19 cellular contexts compared by ENCODE assay signal in genomic region chr3:11915621-11916417, GRCh38.
A peak's percentile ranks its signal among the peaks of the same experiment; 100 is the strongest.
DNase-seq lines count a peak whose midpoint lies in the region; ATAC-seq and TF ChIP-seq lines count a peak whose summit lies in the region.
"Had no signal": no experiment of that assay in that cellular context is flagged by ENCODE, and none has a peak within 500 bp of the region (broad histone marks: within the 10 kb centered on the region; RNA-seq: fewer than 3 reads in every experiment).

No MANE protein-coding gene starts in this region.

- H3K4me3 Mint-ChIP-seq in WTC11 = no peak overlapping the region
- H3K4me3 Mint-ChIP-seq in T-helper 17 cell = no peak overlapping the region

- intact Hi-C loops in stomach (cut with DNase I; ENCODE audit: low total_unique reads) = no loop called here

- TF ChIP-seq EP300 in stomach (IDR thresholded peaks at IDR 0.05) = no peak
- TF ChIP-seq EP300 in gastroesophageal sphincter (IDR thresholded peaks at IDR 0.05) = no peak

- no peaks in the 10 kb centered on the region; the same call in 1 of the 2 replicates for H3K27me3 Mint-ChIP-seq in WTC11 (ENCODE audit: low read depth)
- no peaks in the 10 kb centered on the region for H3K27me3 Mint-ChIP-seq in T-helper 17 cell

- CTCF ChIA-PET in WTC11 (lab: Charles Lee) = interaction anchor here (0.8 kb wide), 1 partner anchor 28 kb away, joined by 3 read pairs; no protein-coding TSS in a partner anchor

- no peak for TF ChIP-seq CTCF in WTC11 (IDR thresholded peaks at IDR 0.05)
- TF ChIP-seq CTCF in stomach (IDR thresholded peaks at IDR 0.05) = no peak
- no peak for TF ChIP-seq CTCF in gastroesophageal sphincter (IDR thresholded peaks at IDR 0.05)

- H3K9me3 ChIP-seq in stomach (no peaks in the 10 kb centered on the region), gastroesophageal sphincter (no peaks in the 10 kb centered on the region), T-helper 17 cell (ENCODE audit: control insufficient read depth, low read length, poor library complexity, severe bottlenecking) (no peaks in the 10 kb centered on the region)
- H3K9me3 ChIP-seq: MG63, Peyer's patch had no signal

- H3K4me3 ChIP-seq in stomach = no peak overlapping the region
- H3K4me3 ChIP-seq in gastroesophageal sphincter = no peak overlapping the region
- H3K4me3 ChIP-seq: MG63, Peyer's patch had no signal

- WGBS in stomach, 5 donors = 66 to 72% (median 71%) methylated on average over 10 to 11 of the region's 11 CpGs
- WGBS in gastroesophageal sphincter (ENCODE audit: low coverage in 1 of 2), 2 donors = 0 to 33% methylated on average over 1 of the region's 11 CpGs

- H3K36me3 Mint-ChIP-seq in WTC11 (peaks cover 10% of the 10 kb centered on the region), T-helper 17 cell (ENCODE audit: low read depth) (no peaks in the 10 kb centered on the region)

- no peak overlapping the region for H3K27ac Mint-ChIP-seq in WTC11
- H3K27ac Mint-ChIP-seq in T-helper 17 cell = no peak overlapping the region

- H3K27me3 ChIP-seq in stomach = no peaks in the 10 kb centered on the region
- peaks cover 3% of the 10 kb centered on the region for H3K27me3 ChIP-seq in gastroesophageal sphincter
- H3K27me3 ChIP-seq: MG63, Peyer's patch had no signal

- H3K9me3 Mint-ChIP-seq in WTC11 = peaks cover 14% of the 10 kb centered on the region

- peaks cover 0 to 5% (median 0%) of the 10 kb centered on the region in 4 donors for H3K4me1 ChIP-seq in stomach
- no peaks in the 10 kb centered on the region for H3K4me1 ChIP-seq in gastroesophageal sphincter
- H3K4me1 ChIP-seq: Peyer's patch had no signal

- TF ChIP-seq POLR2A in stomach (IDR thresholded peaks at IDR 0.05) = no peak
- TF ChIP-seq POLR2A in gastroesophageal sphincter (IDR thresholded peaks at IDR 0.05) = no peak

- H3K27ac ChIP-seq in stomach (no peak overlapping the region), gastroesophageal sphincter (no peak overlapping the region)
- H3K27ac ChIP-seq: C4-2B, KMS-11, Peyer's patch had no signal

- POLR2A ChIA-PET in WTC11 (lab: Charles Lee) = no interaction called here

- peak; percentile 41 for DNase-seq in activated CD8-positive, alpha-beta memory T cell treated with anti-CD3 and anti-CD28 coated beads for 24 hours
- no peak for DNase-seq in activated CD8-positive, alpha-beta memory T cell treated with anti-CD3 and anti-CD28 coated beads, Interleukin-2, amount 50 U/mL, for 4 hours
- DNase-seq in WTC11 (ENCODE audit: low spot score) (no peak), left lobe of liver (ENCODE audit: low spot score) (no peak), stomach (peak; percentile 25), T-helper 17 cell (no peak)
- DNase-seq: EL, MG63, NCI-H1105, NCI-H187 treated with DMSO at 0.1 percent for 48 hours, NCI-H2171 treated with DMSO at 0.1 percent for 48 hours, NCI-H510A, NCI-H82, SHP77 had no signal

- H3K36me3 ChIP-seq in stomach (no peaks in the 10 kb centered on the region), gastroesophageal sphincter (no peaks in the 10 kb centered on the region)
- H3K36me3 ChIP-seq: MG63, Peyer's patch had no signal

- peak; percentile 68 for ATAC-seq in WTC11
- ATAC-seq in left lobe of liver = peak; percentile 29
- ATAC-seq in gastroesophageal sphincter = no peak
- no peak for ATAC-seq in T-helper 17 cell
- ATAC-seq in HG02759 (IDR thresholded peaks at IDR 0.05; ENCODE audit: unreplicated experiment) = no peak

- peaks cover 16% of the 10 kb centered on the region for H3K4me1 Mint-ChIP-seq in WTC11
- peaks cover 27% of the 10 kb centered on the region for H3K4me1 Mint-ChIP-seq in T-helper 17 cell

TF ChIP-seq in WTC11, 78 proteins besides CTCF, POLR2A, EP300 and RAD21:
- no peak for TF ChIP-seq PRDM15 (CRISPR knock-in tag; IDR thresholded peaks at IDR 0.05)
- TF ChIP-seq, protein P1, sequence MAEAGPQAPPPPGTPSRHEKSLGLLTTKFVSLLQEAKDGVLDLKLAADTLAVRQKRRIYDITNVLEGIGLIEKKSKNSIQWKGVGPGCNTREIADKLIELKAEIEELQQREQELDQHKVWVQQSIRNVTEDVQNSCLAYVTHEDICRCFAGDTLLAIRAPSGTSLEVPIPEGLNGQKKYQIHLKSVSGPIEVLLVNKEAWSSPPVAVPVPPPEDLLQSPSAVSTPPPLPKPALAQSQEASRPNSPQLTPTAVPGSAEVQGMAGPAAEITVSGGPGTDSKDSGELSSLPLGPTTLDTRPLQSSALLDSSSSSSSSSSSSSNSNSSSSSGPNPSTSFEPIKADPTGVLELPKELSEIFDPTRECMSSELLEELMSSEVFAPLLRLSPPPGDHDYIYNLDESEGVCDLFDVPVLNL (CRISPR knock-in tag; IDR thresholded peaks at IDR 0.05; ENCODE audit: borderline replicate concordance, low read depth) = no peak
- TF ChIP-seq, protein P2, sequence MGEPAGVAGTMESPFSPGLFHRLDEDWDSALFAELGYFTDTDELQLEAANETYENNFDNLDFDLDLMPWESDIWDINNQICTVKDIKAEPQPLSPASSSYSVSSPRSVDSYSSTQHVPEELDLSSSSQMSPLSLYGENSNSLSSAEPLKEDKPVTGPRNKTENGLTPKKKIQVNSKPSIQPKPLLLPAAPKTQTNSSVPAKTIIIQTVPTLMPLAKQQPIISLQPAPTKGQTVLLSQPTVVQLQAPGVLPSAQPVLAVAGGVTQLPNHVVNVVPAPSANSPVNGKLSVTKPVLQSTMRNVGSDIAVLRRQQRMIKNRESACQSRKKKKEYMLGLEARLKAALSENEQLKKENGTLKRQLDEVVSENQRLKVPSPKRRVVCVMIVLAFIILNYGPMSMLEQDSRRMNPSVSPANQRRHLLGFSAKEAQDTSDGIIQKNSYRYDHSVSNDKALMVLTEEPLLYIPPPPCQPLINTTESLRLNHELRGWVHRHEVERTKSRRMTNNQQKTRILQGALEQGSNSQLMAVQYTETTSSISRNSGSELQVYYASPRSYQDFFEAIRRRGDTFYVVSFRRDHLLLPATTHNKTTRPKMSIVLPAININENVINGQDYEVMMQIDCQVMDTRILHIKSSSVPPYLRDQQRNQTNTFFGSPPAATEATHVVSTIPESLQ (CRISPR knock-in tag; IDR thresholded peaks at IDR 0.05) = no peak
- TF ChIP-seq NFE2L1 (CRISPR knock-in tag; IDR thresholded peaks at IDR 0.05) = no peak
- TF ChIP-seq, protein P3, sequence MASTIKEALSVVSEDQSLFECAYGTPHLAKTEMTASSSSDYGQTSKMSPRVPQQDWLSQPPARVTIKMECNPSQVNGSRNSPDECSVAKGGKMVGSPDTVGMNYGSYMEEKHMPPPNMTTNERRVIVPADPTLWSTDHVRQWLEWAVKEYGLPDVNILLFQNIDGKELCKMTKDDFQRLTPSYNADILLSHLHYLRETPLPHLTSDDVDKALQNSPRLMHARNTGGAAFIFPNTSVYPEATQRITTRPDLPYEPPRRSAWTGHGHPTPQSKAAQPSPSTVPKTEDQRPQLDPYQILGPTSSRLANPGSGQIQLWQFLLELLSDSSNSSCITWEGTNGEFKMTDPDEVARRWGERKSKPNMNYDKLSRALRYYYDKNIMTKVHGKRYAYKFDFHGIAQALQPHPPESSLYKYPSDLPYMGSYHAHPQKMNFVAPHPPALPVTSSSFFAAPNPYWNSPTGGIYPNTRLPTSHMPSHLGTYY (CRISPR knock-in tag; IDR thresholded peaks at IDR 0.05) = no peak
- no peak for TF ChIP-seq JAZF1 (CRISPR knock-in tag; IDR thresholded peaks at IDR 0.05)
- no peak for TF ChIP-seq ATF1 (CRISPR knock-in tag; IDR thresholded peaks at IDR 0.05)
- TF ChIP-seq ETV6 (CRISPR knock-in tag; IDR thresholded peaks at IDR 0.05) = no peak
- TF ChIP-seq TP53 (CRISPR knock-in tag; IDR thresholded peaks at IDR 0.05) = no peak
- no peak for TF ChIP-seq FOXJ3 (CRISPR knock-in tag; IDR thresholded peaks at IDR 0.05; ENCODE audit: borderline replicate concordance)
- no peak for TF ChIP-seq ZBTB21 (CRISPR knock-in tag; IDR thresholded peaks at IDR 0.05; ENCODE audit: borderline replicate concordance)
- TF ChIP-seq MXD4 (CRISPR knock-in tag; IDR thresholded peaks at IDR 0.05; ENCODE audit: borderline replicate concordance) = no peak
- TF ChIP-seq ZNF232 (CRISPR knock-in tag; IDR thresholded peaks at IDR 0.05) = no peak

Comparison
In these comparisons a context has a peak if more than half of its experiments do, and no peak if none do; other contexts are left out.
1. DNase-seq: peak in activated CD8-positive, alpha-beta memory T cell treated with anti-CD3 and anti-CD28 coated beads for 24 hours (single experiment) and stomach (single experiment); none in activated CD8-positive, alpha-beta memory T cell treated with anti-CD3 and anti-CD28 coated beads, Interleukin-2, amount 50 U/mL, for 4 hours (single experiment), WTC11 (single experiment), left lobe of liver (single experiment) and T-helper 17 cell (0 of 3).
2. ATAC-seq: peak in WTC11 (single experiment) and left lobe of liver (single experiment); none in gastroesophageal sphincter (single experiment), T-helper 17 cell (single experiment) and HG02759 (single experiment).